In the genomic region with DNA sequence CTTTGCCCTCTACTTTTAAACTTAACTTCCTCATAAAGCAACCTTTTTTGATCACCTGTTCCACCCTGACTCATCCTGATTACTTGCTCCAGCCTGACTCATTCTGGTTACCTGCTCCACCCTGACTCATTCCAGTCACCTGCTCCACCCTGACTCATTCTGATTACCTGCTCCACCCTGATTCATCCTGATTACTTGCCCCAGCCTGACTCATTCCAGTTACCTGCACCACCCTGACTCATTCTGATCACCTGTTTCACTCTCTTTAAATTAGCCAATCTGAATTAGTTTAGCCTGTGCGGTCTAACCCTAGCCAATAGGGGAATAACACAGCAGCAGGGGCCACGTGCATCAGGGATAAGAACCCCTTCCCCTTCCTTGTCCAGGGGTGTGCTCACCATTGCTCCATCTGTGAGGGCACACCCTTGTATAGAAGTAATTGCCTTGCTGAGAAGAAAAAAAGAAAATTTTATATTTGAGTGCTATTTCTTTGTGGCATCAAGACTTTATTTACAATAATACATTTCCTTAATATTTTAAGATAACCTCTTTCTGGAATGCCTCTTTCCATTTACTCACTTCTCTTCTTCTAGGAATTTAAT, we compare ENCODE assay signal across 12 cellular contexts. TPM values are rescaled to one million over a fixed set of nuclear protein-coding genes. Genes with fewer than 3 reads are reported as not detected.
DNase-seq lines count a peak whose midpoint lies in the region; ATAC-seq, FAIRE-seq and TF ChIP-seq lines count a peak whose summit lies in the region.
"Had no signal": no experiment of that assay in that cellular context is flagged by ENCODE, and none has a peak within 500 bp of the region (broad histone marks: within the 10 kb centered on the region; RNA-seq: fewer than 3 reads in every experiment).

No MANE protein-coding gene starts in this region.

- no peaks in the 10 kb centered on the region for H3K36me3 ChIP-seq in small intestine (ENCODE audit: control insufficient read depth in 2 of 2, insufficient read depth in 2 of 2, low read length in 2 of 2)

- H3K27ac ChIP-seq in RWPE1, result no peak overlapping the region
- no peak overlapping the region for H3K27ac ChIP-seq in small intestine (ENCODE audit: low read depth in 1 of 2, low read length in 1 of 2)

- CTCF ChIA-PET in RWPE1 (lab: Yijun Ruan, JAX), result no interaction called here

- H3K27ac Mint-ChIP-seq in activated naive CD8-positive, alpha-beta T cell, result peak overlapping the region; percentile 41
- no peak overlapping the region for H3K27ac Mint-ChIP-seq in effector memory CD8-positive, alpha-beta T cell
- H3K27ac Mint-ChIP-seq: endodermal cell had no signal

- no peak overlapping the region for H3K4me3 ChIP-seq in small intestine (ENCODE audit: low read depth in 1 of 2, low read length in 2 of 2)

- H3K9me3 ChIP-seq in small intestine (ENCODE audit: control insufficient read depth, low read depth), result no peaks in the 10 kb centered on the region

- DNase-seq in DMS53 treated with DMSO at 0.1 percent for 48 hours (lab: John Stamatoyannopoulos, UW; ENCODE audit: unreplicated experiment) (peak; percentile 25), RWPE1 (ENCODE audit: low spot score) (peak; percentile 42), small intestine (peak; percentile 86), GM19240 (ENCODE audit: insufficient read length, low spot score) (no peak), NCI-H1105 treated with DMSO at 0.1 percent for 48 hours (lab: John Stamatoyannopoulos, UW) (no peak)
- no peak for DNase-seq in effector memory CD8-positive, alpha-beta T cell
- DNase-seq: endodermal cell, GOT3, NCI-H2029 had no signal

- no peaks in the 10 kb centered on the region for H3K36me3 Mint-ChIP-seq in activated naive CD8-positive, alpha-beta T cell
- peaks cover 7% of the 10 kb centered on the region for H3K36me3 Mint-ChIP-seq in effector memory CD8-positive, alpha-beta T cell (ENCODE audit: insufficient read depth)

- no peak overlapping the region for H3K4me3 Mint-ChIP-seq in activated naive CD8-positive, alpha-beta T cell
- no peak overlapping the region for H3K4me3 Mint-ChIP-seq in effector memory CD8-positive, alpha-beta T cell
- H3K4me3 Mint-ChIP-seq: CD4-positive, alpha-beta memory T cell; endodermal cell had no signal

- no peaks in the 10 kb centered on the region for H3K4me1 ChIP-seq in small intestine (ENCODE audit: control insufficient read depth in 2 of 2, insufficient read depth in 1 of 2, low read depth in 1 of 2, low read length in 1 of 2)

- FAIRE-seq in small intestine (lab: Jason Lieb, UNC), result no peak

- peaks cover 16% of the 10 kb centered on the region for H3K27me3 Mint-ChIP-seq in activated naive CD8-positive, alpha-beta T cell
- peaks cover 48 to 69% of the 10 kb centered on the region in 2 donors for H3K27me3 Mint-ChIP-seq in effector memory CD8-positive, alpha-beta T cell

- H3K27me3 ChIP-seq in small intestine (ENCODE audit: control insufficient read depth in 2 of 2, insufficient read depth in 2 of 2, low read length in 2 of 2), result peaks cover 2 to 3% of the 10 kb centered on the region in 2 donors

- no peak for ATAC-seq in effector memory CD8-positive, alpha-beta T cell (replicated peaks)
- no peak for ATAC-seq in HG02763 (IDR thresholded peaks at IDR 0.05; ENCODE audit: unreplicated experiment)

- POLR2A ChIA-PET in RWPE1 (lab: Yijun Ruan, JAX; ENCODE audit: low non-redundant PET), result no interaction called here

- WGBS in small intestine, 3 donors, result 37 to 65% (median 53%) methylated on average over 2 of the region's 2 CpGs

- no peaks in the 10 kb centered on the region for H3K9me3 Mint-ChIP-seq in activated naive CD8-positive, alpha-beta T cell (ENCODE audit: low read depth)
- no peaks in the 10 kb centered on the region for H3K9me3 Mint-ChIP-seq in effector memory CD8-positive, alpha-beta T cell
- H3K9me3 Mint-ChIP-seq: endodermal cell had no signal

- TF ChIP-seq CTCF in RWPE1 (conservative IDR thresholded peaks at IDR 0.05; ENCODE audit: low read depth), result no peak

- H3K4me1 Mint-ChIP-seq in activated naive CD8-positive, alpha-beta T cell (ENCODE audit: low read depth), result peaks cover 22% of the 10 kb centered on the region
- H3K4me1 Mint-ChIP-seq in effector memory CD8-positive, alpha-beta T cell (ENCODE audit: low read depth in 2 of 2), result peaks cover 12 to 13% of the 10 kb centered on the region in 2 donors
- H3K4me1 Mint-ChIP-seq: endodermal cell had no signal

RNA-seq across cellular contexts. Expression of a gene that starts 17.9 kb away (rescaled TPM):
- polyA plus RNA-seq in small intestine, result 1 to 10 TPM in 1 of 3 donors, under 1 TPM in 1, not detected in 1; 0.85 to 5.6 TPM

Comparison
In these comparisons a context has a peak if more than half of its experiments do, and no peak if none do; other contexts are left out.
1. DNase-seq: peak in DMS53 treated with DMSO at 0.1 percent for 48 hours (single experiment), RWPE1 (single experiment) and small intestine (single experiment); none in effector memory CD8-positive, alpha-beta T cell (0 of 3), GM19240 (single experiment) and NCI-H1105 treated with DMSO at 0.1 percent for 48 hours (single experiment).